In genomic region chr3:189464800-189465199, GRCh38 we compare ENCODE assay signal across 24 cellular contexts.
"Had no signal": no experiment of that assay in that cellular context is flagged by ENCODE, and none has a peak within 500 bp of the region (broad histone marks: within the 10 kb centered on the region; RNA-seq: fewer than 3 reads in every experiment).

No MANE protein-coding gene starts in this region.

- H3K36me3 ChIP-seq: esophagus muscularis mucosa, gastrocnemius medialis, heart right ventricle, lower lobe of right lung had no signal

- H3K27ac ChIP-seq: coronary artery, dorsolateral prefrontal cortex, esophagus muscularis mucosa, foreskin keratinocyte, gastrocnemius medialis, heart right ventricle, lower lobe of right lung had no signal

- DNase-seq: dermis blood vessel endothelial cell; dorsolateral prefrontal cortex; effector CD4-positive, alpha-beta T cell; effector memory CD4-positive, alpha-beta T cell; foreskin keratinocyte; gastrocnemius medialis; glutamatergic neuron; head of caudate nucleus; heart right ventricle; hippocampal formation; kidney glomerular epithelial cell; left colon; left ventricle myocardium superior; lower lobe of right lung; mesenchymal stem cell; mucosa of descending colon; naive B cell; naive thymus-derived CD8-positive, alpha-beta T cell had no signal

- FAIRE-seq: endothelial cell of umbilical vein, islet of Langerhans, keratinocyte had no signal

- H3K4me1 ChIP-seq: esophagus muscularis mucosa, foreskin keratinocyte, gastrocnemius medialis, heart right ventricle, lower lobe of right lung had no signal

- ATAC-seq: foreskin keratinocyte; gastrocnemius medialis; heart right ventricle; left colon; left lobe of liver; left ventricle myocardium superior; lower lobe of right lung; mucosa of descending colon; naive thymus-derived CD8-positive, alpha-beta T cell had no signal

- H3K4me3 ChIP-seq: coronary artery, dorsolateral prefrontal cortex, esophagus muscularis mucosa, gastrocnemius medialis, heart right ventricle, lower lobe of right lung, mucosa of descending colon had no signal

- H3K9me3 ChIP-seq: gastrocnemius medialis, lower lobe of right lung, mucosa of descending colon had no signal
